18 cellular contexts compared by ENCODE assay signal in genomic region chr13:26471807-26472206, GRCh38.
DNase-seq lines count a peak whose midpoint lies in the region; ATAC-seq and TF ChIP-seq lines count a peak whose summit lies in the region.
"Had no signal": no experiment of that assay in that cellular context is flagged by ENCODE, and none has a peak within 500 bp of the region (broad histone marks: within the 10 kb centered on the region; RNA-seq: fewer than 3 reads in every experiment).

No MANE protein-coding gene starts in this region.

- no peaks in the 10 kb centered on the region for H3K27me3 ChIP-seq in WERI-Rb-1 (ENCODE audit: insufficient read depth, low read depth, severe bottlenecking)

- H3K27ac ChIP-seq in WERI-Rb-1 = no peak overlapping the region
- H3K27ac ChIP-seq: 22Rv1, A549, C4-2B, GM23248 had no signal

- H3K36me3 Mint-ChIP-seq in activated CD8-positive, alpha-beta T cell treated with anti-CD3 and anti-CD28 coated beads, Interleukin-2, amount 10 ng/mL, durations not matched to agents 7 days and 5 days (ENCODE audit: low read depth) = no peaks in the 10 kb centered on the region
- no peaks in the 10 kb centered on the region for H3K36me3 Mint-ChIP-seq in activated CD8-positive, alpha-beta T cell treated with anti-CD3 and anti-CD28 coated beads for 36 hours (ENCODE audit: low read depth)

- POLR2A ChIA-PET in activated CD8-positive, alpha-beta T cell treated with anti-CD3 and anti-CD28 coated beads, Interleukin-2, amount 10 ng/mL, durations not matched to agents 7 days and 5 days (lab: Charles Lee) = no interaction called here
- POLR2A ChIA-PET in activated CD8-positive, alpha-beta T cell treated with anti-CD3 and anti-CD28 coated beads for 36 hours (lab: Charles Lee) = no interaction called here

- H3K27ac Mint-ChIP-seq in activated CD8-positive, alpha-beta T cell treated with anti-CD3 and anti-CD28 coated beads, Interleukin-2, amount 10 ng/mL, durations not matched to agents 7 days and 5 days = no peak overlapping the region
- H3K27ac Mint-ChIP-seq in activated CD8-positive, alpha-beta T cell treated with anti-CD3 and anti-CD28 coated beads for 36 hours = no peak overlapping the region
- H3K27ac Mint-ChIP-seq: CD4-positive, alpha-beta T cell; HFFc6; IgD-negative memory B cell had no signal

- H3K4me3 ChIP-seq in WERI-Rb-1 (ENCODE audit: low read depth, low read length) = no peak overlapping the region
- H3K4me3 ChIP-seq: A549, GM23248 had no signal

- H3K4me1 Mint-ChIP-seq in activated CD8-positive, alpha-beta T cell treated with anti-CD3 and anti-CD28 coated beads, Interleukin-2, amount 10 ng/mL, durations not matched to agents 7 days and 5 days (ENCODE audit: low read depth) = no peaks in the 10 kb centered on the region
- H3K4me1 Mint-ChIP-seq in activated CD8-positive, alpha-beta T cell treated with anti-CD3 and anti-CD28 coated beads for 36 hours (ENCODE audit: low read depth) = no peaks in the 10 kb centered on the region

- TF ChIP-seq CTCF in activated CD8-positive, alpha-beta T cell treated with anti-CD3 and anti-CD28 coated beads for 36 hours (IDR thresholded peaks at IDR 0.05) = no peak
- no peak for TF ChIP-seq CTCF in WERI-Rb-1 (IDR thresholded peaks at IDR 0.05; ENCODE audit: low read depth, low read length)

- H3K9me3 ChIP-seq in WERI-Rb-1 (ENCODE audit: severe bottlenecking) = peaks cover 2% of the 10 kb centered on the region
- H3K9me3 ChIP-seq: A549, Caco-2 had no signal

- CTCF ChIA-PET in activated CD8-positive, alpha-beta T cell treated with anti-CD3 and anti-CD28 coated beads, Interleukin-2, amount 10 ng/mL, durations not matched to agents 7 days and 5 days (lab: Charles Lee) = no interaction called here
- CTCF ChIA-PET in activated CD8-positive, alpha-beta T cell treated with anti-CD3 and anti-CD28 coated beads for 36 hours (lab: Charles Lee) = no interaction called here

- H3K9me3 Mint-ChIP-seq in activated CD8-positive, alpha-beta T cell treated with anti-CD3 and anti-CD28 coated beads, Interleukin-2, amount 10 ng/mL, durations not matched to agents 7 days and 5 days (ENCODE audit: insufficient read depth) = no peaks in the 10 kb centered on the region
- no peaks in the 10 kb centered on the region for H3K9me3 Mint-ChIP-seq in activated CD8-positive, alpha-beta T cell treated with anti-CD3 and anti-CD28 coated beads for 36 hours
- H3K9me3 Mint-ChIP-seq: CD4-positive, alpha-beta T cell; HFFc6; IgD-negative memory B cell had no signal

- H3K36me3 ChIP-seq in WERI-Rb-1 = no peaks in the 10 kb centered on the region

- DNase-seq in activated CD8-positive, alpha-beta T cell treated with anti-CD3 and anti-CD28 coated beads, Interleukin-2, amount 10 ng/mL, durations not matched to agents 7 days and 5 days = peak; percentile 10
- no peak for DNase-seq in activated CD8-positive, alpha-beta T cell treated with anti-CD3 and anti-CD28 coated beads for 36 hours
- DNase-seq in WERI-Rb-1 (peak; percentile 5), islet precursor cell (peak; percentile 29), NCI-H774 (lab: John Stamatoyannopoulos, UW) (no peak)
- DNase-seq in NK-92 treated with Interleukin-12 subunit alpha and Interleukin-12 subunit beta, amount 100 ng/mL, for 24 hours (lab: John Stamatoyannopoulos, UW) = no peak
- no peak for DNase-seq in effector CD4-positive, alpha-beta T cell
- DNase-seq: AML-193; Caco-2; CD4-positive, alpha-beta T cell; GM23248; HFFc6 had no signal

- H3K27me3 Mint-ChIP-seq in activated CD8-positive, alpha-beta T cell treated with anti-CD3 and anti-CD28 coated beads, Interleukin-2, amount 10 ng/mL, durations not matched to agents 7 days and 5 days (ENCODE audit: low read depth) = no peaks in the 10 kb centered on the region
- H3K27me3 Mint-ChIP-seq in activated CD8-positive, alpha-beta T cell treated with anti-CD3 and anti-CD28 coated beads for 36 hours = peaks cover 3% of the 10 kb centered on the region

- ATAC-seq in activated CD8-positive, alpha-beta T cell treated with anti-CD3 and anti-CD28 coated beads, Interleukin-2, amount 10 ng/mL, durations not matched to agents 7 days and 5 days = no peak
- no peak for ATAC-seq in activated CD8-positive, alpha-beta T cell treated with anti-CD3 and anti-CD28 coated beads for 36 hours
- ATAC-seq: A549, HCT116, HepG2 had no signal

- no peak overlapping the region for H3K4me3 Mint-ChIP-seq in activated CD8-positive, alpha-beta T cell treated with anti-CD3 and anti-CD28 coated beads, Interleukin-2, amount 10 ng/mL, durations not matched to agents 7 days and 5 days
- H3K4me3 Mint-ChIP-seq in activated CD8-positive, alpha-beta T cell treated with anti-CD3 and anti-CD28 coated beads for 36 hours = no peak overlapping the region
- H3K4me3 Mint-ChIP-seq: CD4-positive, alpha-beta T cell; HFFc6; IgD-negative memory B cell had no signal

- intact Hi-C loops in activated CD8-positive, alpha-beta T cell treated with anti-CD3 and anti-CD28 coated beads for 36 hours (cut with micrococcal nuclease) = no loop called here

Comparison
In these comparisons a context has a peak if more than half of its experiments do, and no peak if none do; other contexts are left out.
1. DNase-seq: peak in activated CD8-positive, alpha-beta T cell treated with anti-CD3 and anti-CD28 coated beads, Interleukin-2, amount 10 ng/mL, durations not matched to agents 7 days and 5 days (single experiment), WERI-Rb-1 (single experiment) and islet precursor cell (single experiment); none in activated CD8-positive, alpha-beta T cell treated with anti-CD3 and anti-CD28 coated beads for 36 hours (single experiment), NCI-H774 (single experiment), NK-92 treated with Interleukin-12 subunit alpha and Interleukin-12 subunit beta, amount 100 ng/mL, for 24 hours (single experiment) and effector CD4-positive, alpha-beta T cell (single experiment).